2 cellular contexts compared by ENCODE assay signal in genomic region chr2:235026649-235027557, GRCh38.
TF ChIP-seq lines count a peak whose summit lies in the region.

No MANE protein-coding gene starts in this region.

TF ChIP-seq in A549, 52 proteins besides CTCF, POLR2A, EP300 and RAD21 (continued from another document):
- TF ChIP-seq E2F6 (IDR thresholded peaks at IDR 0.05; ENCODE audit: borderline replicate concordance, low read depth) (peak; percentile 56), MAFK (IDR thresholded peaks at IDR 0.05; ENCODE audit: partially characterized antibody) (peak; percentile 25), KDM1A (IDR thresholded peaks at IDR 0.05; ENCODE audit: low read depth) (no peak), HDAC2 (IDR thresholded peaks at IDR 0.05) (no peak), CBX2 (IDR thresholded peaks at IDR 0.05; ENCODE audit: borderline replicate concordance, low read depth) (no peak), NR3C1 (IDR thresholded peaks at IDR 0.05) (no peak), HES2 (IDR thresholded peaks at IDR 0.05) (no peak), RFX5 (IDR thresholded peaks at IDR 0.05) (no peak), BCL3 (IDR thresholded peaks at IDR 0.05) (0 out of 3 replicates have a peak, but pooled peaks have one; percentile 18), JUN (IDR thresholded peaks at IDR 0.05) (no peak; a peak in 2 of 5 replicates), REST (IDR thresholded peaks at IDR 0.05) (no peak), TFCP2L1 (CRISPR knock-in tag; IDR thresholded peaks at IDR 0.05) (no peak), ATOH8 (CRISPR knock-in tag; IDR thresholded peaks at IDR 0.05; ENCODE audit: low read depth) (no peak), ELK1 (IDR thresholded peaks at IDR 0.05; ENCODE audit: low read depth, low read length) (no peak), BHLHE40 (IDR thresholded peaks at IDR 0.05; ENCODE audit: low read depth, low read length) (no peak), ZNF302 (CRISPR knock-in tag; IDR thresholded peaks at IDR 0.05) (no peak), EHMT2 (IDR thresholded peaks at IDR 0.05; ENCODE audit: low read depth) (no peak), CBX8 (IDR thresholded peaks at IDR 0.05) (no peak), ZFP36 (IDR thresholded peaks at IDR 0.05; ENCODE audit: borderline replicate concordance, partially characterized antibody) (no peak)

TF ChIP-seq in WTC11, 78 proteins besides CTCF, POLR2A, EP300 and RAD21 (continued from another document):
- TF ChIP-seq AFF4 (CRISPR knock-in tag; IDR thresholded peaks at IDR 0.05; ENCODE audit: borderline replicate concordance) (no peak), ZNF121 (CRISPR knock-in tag; IDR thresholded peaks at IDR 0.05) (no peak), OVOL2 (CRISPR knock-in tag; IDR thresholded peaks at IDR 0.05; ENCODE audit: borderline replicate concordance) (no peak), MYBL2 (CRISPR knock-in tag; IDR thresholded peaks at IDR 0.05) (no peak), E2F5 (CRISPR knock-in tag; IDR thresholded peaks at IDR 0.05) (no peak), ARID4B (CRISPR knock-in tag; IDR thresholded peaks at IDR 0.05; ENCODE audit: borderline replicate concordance) (no peak)
